In the genomic region with DNA sequence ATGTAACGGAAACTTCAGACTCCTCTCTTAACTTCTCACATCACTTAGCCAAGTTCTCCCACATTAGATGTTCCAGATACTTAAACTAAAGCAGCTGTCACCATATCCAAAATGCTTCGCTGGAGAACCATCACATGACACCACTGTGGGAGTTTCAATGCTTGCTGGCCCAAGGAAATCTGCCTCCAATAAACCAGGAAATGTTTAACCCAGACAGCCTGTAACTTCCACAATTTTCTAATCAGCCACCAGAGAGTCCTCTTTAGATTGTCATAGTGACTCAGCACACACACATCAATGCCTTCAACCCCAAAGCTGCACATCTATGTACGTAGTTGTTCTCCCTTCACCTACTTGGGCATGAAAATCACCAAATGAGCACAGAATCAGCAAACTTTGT, we compare ENCODE assay signal across 1 cellular context.
TF ChIP-seq lines count a peak whose summit lies in the region.

No MANE protein-coding gene starts in this region.

TF ChIP-seq in IMR-90, 13 proteins besides CTCF, POLR2A, EP300 and RAD21 (continued from another document):
- peak; percentile 96 for TF ChIP-seq NFE2L2 (IDR thresholded peaks at IDR 0.05; ENCODE audit: low read depth, low read length)
- peak; percentile 65 for TF ChIP-seq USF2 (IDR thresholded peaks at IDR 0.05; ENCODE audit: low read depth, low read length)
- TF ChIP-seq FOS (IDR thresholded peaks at IDR 0.05; ENCODE audit: low read depth, low read length) = peak; percentile 62; the same call in 1 of the 2 replicates
- peak; percentile 70 for TF ChIP-seq MAFK (IDR thresholded peaks at IDR 0.05; ENCODE audit: low read depth, low read length)
